In genomic region chr6:43687079-43687436, GRCh38 we compare ENCODE assay signal across 10 cellular contexts. TPM values are rescaled to one million over a fixed set of nuclear protein-coding genes. Genes with fewer than 3 reads are reported as not detected.
A peak's percentile ranks its signal among the peaks of the same experiment; 100 is the strongest.
DNase-seq lines count a peak whose midpoint lies in the region; ATAC-seq and TF ChIP-seq lines count a peak whose summit lies in the region.
"Had no signal": no experiment of that assay in that cellular context is flagged by ENCODE, and none has a peak within 500 bp of the region (broad histone marks: within the 10 kb centered on the region; RNA-seq: fewer than 3 reads in every experiment).

No MANE protein-coding gene starts in this region.

- no peaks in the 10 kb centered on the region for H3K9me3 Mint-ChIP-seq in mesothelial cell of epicardium

- peaks cover 55% of the 10 kb centered on the region for H3K79me2 ChIP-seq in mammary epithelial cell (ENCODE audit: insufficient read depth, low read length)

- intact Hi-C loops in Right ventricle myocardium inferior (cut with DNase I) (loop anchor here (2.0 kb wide), 1 partner anchor 32 kb away; no protein-coding TSS in a partner anchor), mammary epithelial cell (cut with micrococcal nuclease) (loop anchor here (2.0 kb wide), 1 partner anchor 18 kb away; no protein-coding TSS in a partner anchor), vagina (cut with DNase I) (no loop called here)

- H3K36me3 ChIP-seq in cardiac muscle cell (no peaks in the 10 kb centered on the region), mammary epithelial cell (ENCODE audit: insufficient read depth, low read length) (no peaks in the 10 kb centered on the region), vagina (no peaks in the 10 kb centered on the region)

- H3K27me3 ChIP-seq in cardiac muscle cell (no peaks in the 10 kb centered on the region), mammary epithelial cell (ENCODE audit: insufficient read depth, low read length) (no peaks in the 10 kb centered on the region), vagina (no peaks in the 10 kb centered on the region)

- peak overlapping the region; percentile 96 for H3K4me3 Mint-ChIP-seq in mesothelial cell of epicardium

- no peak for TF ChIP-seq CTCF in cardiac muscle cell (IDR thresholded peaks at IDR 0.05; ENCODE audit: low read depth, low read length)
- no peak for TF ChIP-seq CTCF in mammary epithelial cell (conservative IDR thresholded peaks at IDR 0.05 in 1 of 2, IDR thresholded peaks at IDR 0.05 in 1 of 2; ENCODE audit: extremely low read depth in 1 of 2, insufficient read depth in 1 of 2, low read depth in 1 of 2, low read length in 2 of 2)
- no peak for TF ChIP-seq CTCF in mesothelial cell of epicardium (IDR thresholded peaks at IDR 0.05; ENCODE audit: unreplicated experiment)
- TF ChIP-seq CTCF in vagina (IDR thresholded peaks at IDR 0.05), result no peak

- no peak for DNase-seq in cardiac muscle cell (ENCODE audit: low read depth in 1 of 2, low spot score in 1 of 2)
- DNase-seq in Right ventricle myocardium inferior (ENCODE audit: missing footprints), result no peak
- no peak for DNase-seq in mammary epithelial cell
- DNase-seq in mesothelial cell of epicardium (ENCODE audit: low spot score in 2 of 2, unreplicated experiment in 2 of 2), result no peak
- no peak for DNase-seq in vagina (ENCODE audit: extremely low spot score in 2 of 2)

- CTCF ChIA-PET in mammary epithelial cell (lab: Charles Lee; ENCODE audit: low non-redundant PET), result no interaction called here

- H3K27ac ChIP-seq in cardiac muscle cell, result peak overlapping the region; percentile 83
- H3K27ac ChIP-seq in mammary epithelial cell (ENCODE audit: insufficient read depth, low read depth, low read length), result peak overlapping the region; percentile 69
- H3K27ac ChIP-seq in vagina, result peak overlapping the region; percentile 81

- H3K36me3 Mint-ChIP-seq in mesothelial cell of epicardium, result no peaks in the 10 kb centered on the region

- peak overlapping the region; percentile 76 for H3K4me2 ChIP-seq in mammary epithelial cell (ENCODE audit: insufficient read depth, low read depth, low read length)

- 9% methylated on average over 10 of the region's 10 CpGs for WGBS in mammary epithelial cell (ENCODE audit: low coverage, missing lambda C conversion rate)

- H3K4me1 ChIP-seq in cardiac muscle cell (ENCODE audit: low read depth) (peaks cover 9% of the 10 kb centered on the region), mammary epithelial cell (ENCODE audit: insufficient read depth, low read length) (peaks cover 14% of the 10 kb centered on the region), vagina (peaks cover 39% of the 10 kb centered on the region)

- ATAC-seq in Right ventricle myocardium inferior (no peak), HG03469 (IDR thresholded peaks at IDR 0.05; ENCODE audit: unreplicated experiment) (no peak), HG03442 (IDR thresholded peaks at IDR 0.05; ENCODE audit: unreplicated experiment) (no peak), GM19463 (IDR thresholded peaks at IDR 0.05; ENCODE audit: unreplicated experiment) (no peak)

- peaks cover 2% of the 10 kb centered on the region for H3K27me3 Mint-ChIP-seq in mesothelial cell of epicardium (ENCODE audit: low read depth)

- no peaks in the 10 kb centered on the region for H4K20me1 ChIP-seq in mammary epithelial cell (ENCODE audit: insufficient read depth, low read length)

- dilution Hi-C loops in mammary epithelial cell (cut with HindIII; ENCODE audit: low sequenced_read_pairs), result loop anchor here (5.0 kb wide), 2 partner anchors 35 to 75 kb away; no protein-coding TSS in a partner anchor

- peak overlapping the region; percentile 89 for H3K27ac Mint-ChIP-seq in mesothelial cell of epicardium

- H2AFZ ChIP-seq in mammary epithelial cell (ENCODE audit: low read depth, low read length), result peak overlapping the region; percentile 92

- no peaks in the 10 kb centered on the region for H3K9me3 ChIP-seq in cardiac muscle cell (ENCODE audit: low read depth)
- H3K9me3 ChIP-seq in mammary epithelial cell (replicated peaks; ENCODE audit: insufficient read depth, low read length), result no peaks in the 10 kb centered on the region
- H3K9me3 ChIP-seq in vagina, result no peaks in the 10 kb centered on the region

- H3K9ac ChIP-seq in mammary epithelial cell (ENCODE audit: insufficient read depth, low read length), result peak overlapping the region; percentile 95

- in situ Hi-C loops in mammary epithelial cell (cut with MboI; ENCODE audit: low sequenced_read_pairs in 2 of 2), result no loop called here

- TSS peak; percentile 55 for BruUV-seq in mammary epithelial cell (replicated peaks; lab: Mats Ljungman, UMichigan)

- H3K4me3 ChIP-seq in cardiac muscle cell (peak overlapping the region; percentile 94), mammary epithelial cell (replicated peaks in 1 of 3; ENCODE audit: insufficient read depth in 1 of 3, low read depth in 2 of 3, low read length in 3 of 3) (peak overlapping the region; percentile 72 to 77 (median 76)), vagina (peak overlapping the region; percentile 81 to 89)

- peaks cover 35% of the 10 kb centered on the region for H3K4me1 Mint-ChIP-seq in mesothelial cell of epicardium

- no peak for TF ChIP-seq POLR2A in vagina (IDR thresholded peaks at IDR 0.05)

RNA-seq across cellular contexts. Expression of gene MRPS18A, which starts 0.5 kb away (rescaled TPM):
- total RNA-seq in cardiac muscle cell, result 65.9 and 80.2 TPM in 2 replicates
- 87.0 and 94.8 TPM in 2 replicates for polyA plus RNA-seq in cardiac muscle cell
- total RNA-seq in Right ventricle myocardium inferior, result 43.1 TPM
- total RNA-seq in mammary epithelial cell, result 10 to 100 TPM; 27.0 to 49.0 TPM
- 63.7 TPM for polyA plus RNA-seq in mammary epithelial cell
- 39.5 TPM for polyA minus RNA-seq in mammary epithelial cell
- 41.4 to 46.6 TPM (median 46.0 TPM) in 3 replicates for total RNA-seq in mesothelial cell of epicardium
- total RNA-seq in vagina, result 31.9 TPM

RNA-seq across cellular contexts. Expression of gene RSPH9, which starts 42.2 kb away (rescaled TPM):
- total RNA-seq in cardiac muscle cell, result 2.1 and 2.9 TPM in 2 replicates
- 5.8 and 8.1 TPM in 2 replicates for polyA plus RNA-seq in cardiac muscle cell
- 0.11 TPM for total RNA-seq in Right ventricle myocardium inferior
- total RNA-seq in mammary epithelial cell, result under 1 TPM in 1 of 2 donors, not detected in 1; 0.50 TPM
- not detected for polyA plus RNA-seq in mammary epithelial cell
- polyA minus RNA-seq in mammary epithelial cell, result not detected
- total RNA-seq in mesothelial cell of epicardium, result 0.80 to 0.88 TPM (median 0.82 TPM) in 3 replicates
- total RNA-seq in vagina, result 0.74 TPM
- total RNA-seq: Daoy, HT1080 had no signal

RNA-seq across cellular contexts. Expression of gene MAD2L1BP, which starts 51.4 kb away (rescaled TPM):
- total RNA-seq in cardiac muscle cell, result 34.0 and 68.4 TPM in 2 replicates
- polyA plus RNA-seq in cardiac muscle cell, result 53.7 and 60.6 TPM in 2 replicates
- total RNA-seq in Right ventricle myocardium inferior, result 26.7 TPM
- total RNA-seq in mammary epithelial cell, result 10 to 100 TPM; 21.5 to 24.7 TPM
- 58.0 TPM for polyA plus RNA-seq in mammary epithelial cell
- 25.1 TPM for polyA minus RNA-seq in mammary epithelial cell
- 23.4 to 24.4 TPM (median 23.6 TPM) in 3 replicates for total RNA-seq in mesothelial cell of epicardium
- total RNA-seq in vagina, result 58.4 TPM

RNA-seq across cellular contexts. Expression of gene GTPBP2, which starts 58.0 kb away (rescaled TPM):
- total RNA-seq in cardiac muscle cell, result 48.8 and 63.6 TPM in 2 replicates
- polyA plus RNA-seq in cardiac muscle cell, result 16.4 and 22.8 TPM in 2 replicates
- total RNA-seq in Right ventricle myocardium inferior, result 23.9 TPM
- total RNA-seq in mammary epithelial cell, result 100 to 1,000 TPM in 1 of 2 donors, 10 to 100 TPM in 1; 46.5 to 130 TPM
- polyA plus RNA-seq in mammary epithelial cell, result 49.5 TPM
- polyA minus RNA-seq in mammary epithelial cell, result 46.9 TPM
- 76.5 to 78.0 TPM (median 77.6 TPM) in 3 replicates for total RNA-seq in mesothelial cell of epicardium
- total RNA-seq in vagina, result 45.7 TPM
